ENCODE assay signal across 20 cellular contexts in genomic region chr4:138450546-138450945, GRCh38.
DNase-seq lines count a peak whose midpoint lies in the region; ATAC-seq and TF ChIP-seq lines count a peak whose summit lies in the region.
"Had no signal": no experiment of that assay in that cellular context is flagged by ENCODE, and none has a peak within 500 bp of the region (broad histone marks: within the 10 kb centered on the region; RNA-seq: fewer than 3 reads in every experiment).

No MANE protein-coding gene starts in this region.

- DNase-seq in IMR-90 (no peak), foreskin melanocyte (peak; percentile 56), DMS 273 (lab: John Stamatoyannopoulos, UW; ENCODE audit: unreplicated experiment) (no peak)
- no peak for DNase-seq in activated naive CD8-positive, alpha-beta T cell treated with anti-CD3 and anti-CD28 coated beads for 36 hours
- DNase-seq in stimulated activated CD4-positive, alpha-beta T cell treated with anti-CD3 and anti-CD28 coated beads, Interleukin-12 subunit alpha, Interleukin-12 subunit beta, amount 100 ng/mL, for 4 hours = no peak
- DNase-seq: 8988T; Calu3; CD4-positive, alpha-beta memory T cell; DMS 273 treated with DMSO at 0.1 percent for 48 hours; DMS53; DND-41; EL; HCEC 1CT had no signal

- H3K27me3 ChIP-seq in IMR-90 (ENCODE audit: control insufficient read depth, insufficient read depth, low read length) (no peaks in the 10 kb centered on the region; the same call in 1 of the 2 replicates), neutrophil (no peaks in the 10 kb centered on the region)
- H3K27me3 ChIP-seq: BLaER1 had no signal

- H3K4me3 Mint-ChIP-seq in activated naive CD8-positive, alpha-beta T cell treated with anti-CD3 and anti-CD28 coated beads for 36 hours = no peak overlapping the region
- H3K4me3 Mint-ChIP-seq in activated T-helper 17 cell treated with anti-CD3 and anti-CD28 coated beads, Interleukin-2, amount 50 U/mL, for 72 hours = no peak overlapping the region
- H3K4me3 Mint-ChIP-seq: CD14-positive monocyte; CD4-positive, alpha-beta memory T cell; GM23338 had no signal

- H3K9me3 Mint-ChIP-seq in activated naive CD8-positive, alpha-beta T cell treated with anti-CD3 and anti-CD28 coated beads for 36 hours = no peaks in the 10 kb centered on the region
- H3K9me3 Mint-ChIP-seq in activated T-helper 17 cell treated with anti-CD3 and anti-CD28 coated beads, Interleukin-2, amount 50 U/mL, for 72 hours = peaks cover under 1% of the 10 kb centered on the region
- H3K9me3 Mint-ChIP-seq: GM23338 had no signal

- H3K4ac ChIP-seq in IMR-90 (ENCODE audit: low read depth, low read length) = no peak overlapping the region

- POLR2A ChIA-PET in IMR-90 (lab: Charles Lee; ENCODE audit: unreplicated experiment) = no interaction called here

- H2AK5ac ChIP-seq in IMR-90 (ENCODE audit: low read depth, low read length) = no peak overlapping the region

- H3K56ac ChIP-seq in IMR-90 (ENCODE audit: extremely low read depth, insufficient read depth, low read length) = no peak overlapping the region

- H3K4me2 ChIP-seq in IMR-90 (ENCODE audit: low read depth, low read length) = no peak overlapping the region
- H3K4me2 ChIP-seq: BLaER1, GM23338 had no signal

- no peaks in the 10 kb centered on the region for H3K36me3 ChIP-seq in IMR-90 (ENCODE audit: control insufficient read depth, insufficient read depth, low read length)
- H3K36me3 ChIP-seq in neutrophil = no peaks in the 10 kb centered on the region
- H3K36me3 ChIP-seq: BLaER1 had no signal

- no peaks in the 10 kb centered on the region for H3K9me1 ChIP-seq in IMR-90 (ENCODE audit: insufficient read depth, low read length)

- dilution Hi-C loops in IMR-90 (cut with HindIII; ENCODE audit: low sequenced_read_pairs, unreplicated experiment) = no loop called here

- peak; percentile 49; the same call in 1 of the 2 replicates for ATAC-seq in IMR-90 (ENCODE audit: low read depth)
- ATAC-seq in activated T-helper 17 cell treated with anti-CD3 and anti-CD28 coated beads, Interleukin-2, amount 50 U/mL, for 72 hours (replicated peaks) = no peak
- ATAC-seq: GM12878, GM23338, HepG2 had no signal

- no peak for TF ChIP-seq POLR2A in IMR-90 (IDR thresholded peaks at IDR 0.05; ENCODE audit: low read depth, low read length)

- no CpG with 5 or more reads among the region's 1 CpG for WGBS in IMR-90 (ENCODE audit: extremely low coverage in 2 of 2, insufficient read length in 1 of 2), 2 experiments

- no peak overlapping the region for H2BK15ac ChIP-seq in IMR-90 (ENCODE audit: low read depth, low read length)

- CTCF ChIA-PET in IMR-90 (lab: Yijun Ruan, JAX) = no interaction called here

- H3K23ac ChIP-seq in IMR-90 (ENCODE audit: low read depth, low read length) = no peak overlapping the region

- TF ChIP-seq RAD21 in IMR-90 (IDR thresholded peaks at IDR 0.05; ENCODE audit: low read length) = no peak

- no peaks in the 10 kb centered on the region for H3K27me3 Mint-ChIP-seq in activated naive CD8-positive, alpha-beta T cell treated with anti-CD3 and anti-CD28 coated beads for 36 hours
- no peaks in the 10 kb centered on the region for H3K27me3 Mint-ChIP-seq in activated T-helper 17 cell treated with anti-CD3 and anti-CD28 coated beads, Interleukin-2, amount 50 U/mL, for 72 hours

- H3K14ac ChIP-seq in IMR-90 (replicated peaks; ENCODE audit: low read depth, low read length) = no peak overlapping the region

- H3K27ac Mint-ChIP-seq in activated naive CD8-positive, alpha-beta T cell treated with anti-CD3 and anti-CD28 coated beads for 36 hours = no peak overlapping the region
- H3K27ac Mint-ChIP-seq in activated T-helper 17 cell treated with anti-CD3 and anti-CD28 coated beads, Interleukin-2, amount 50 U/mL, for 72 hours = no peak overlapping the region
- H3K27ac Mint-ChIP-seq: CD14-positive monocyte; CD4-positive, alpha-beta memory T cell; GM23338 had no signal

- BruUV-seq in IMR-90 (replicated peaks; lab: Mats Ljungman, UMichigan) = no TSS peak

- in situ Hi-C loops in IMR-90 (cut with MboI; ENCODE audit: low sequenced_read_pairs) = no loop called here

- no peaks in the 10 kb centered on the region; the same call in 1 of the 2 replicates for H3K4me1 ChIP-seq in IMR-90 (ENCODE audit: control insufficient read depth, insufficient read depth, low read length)
- H3K4me1 ChIP-seq in neutrophil (ENCODE audit: control insufficient read depth in 1 of 2, insufficient read depth in 1 of 2, low read depth in 1 of 2, low read length in 1 of 2) = peaks cover 13 to 17% of the 10 kb centered on the region in 2 experiments
- H3K4me1 ChIP-seq: BLaER1 had no signal

- no peak overlapping the region for H3K9ac ChIP-seq in IMR-90 (ENCODE audit: low read depth, low read length)
- H3K9ac ChIP-seq: BLaER1 had no signal

- intact Hi-C loops in IMR-90 (cut with micrococcal nuclease) = no loop called here

- H3K79me1 ChIP-seq in IMR-90 (ENCODE audit: low read depth in 1 of 2, low read length in 2 of 2) = no peaks in the 10 kb centered on the region

- H3K36me3 Mint-ChIP-seq in activated naive CD8-positive, alpha-beta T cell treated with anti-CD3 and anti-CD28 coated beads for 36 hours = no peaks in the 10 kb centered on the region
- H3K36me3 Mint-ChIP-seq in activated T-helper 17 cell treated with anti-CD3 and anti-CD28 coated beads, Interleukin-2, amount 50 U/mL, for 72 hours (ENCODE audit: low read depth) = no peaks in the 10 kb centered on the region
- H3K36me3 Mint-ChIP-seq: CD14-positive monocyte; CD4-positive, alpha-beta memory T cell had no signal

- H2AK9ac ChIP-seq in IMR-90 (replicated peaks; ENCODE audit: low read depth, low read length, poor library complexity) = no peak overlapping the region

- no peak overlapping the region for H4K8ac ChIP-seq in IMR-90 (ENCODE audit: low read depth in 2 of 2, low read length in 2 of 2)

- no peaks in the 10 kb centered on the region for H3K4me1 Mint-ChIP-seq in activated naive CD8-positive, alpha-beta T cell treated with anti-CD3 and anti-CD28 coated beads for 36 hours
- no peaks in the 10 kb centered on the region for H3K4me1 Mint-ChIP-seq in activated T-helper 17 cell treated with anti-CD3 and anti-CD28 coated beads, Interleukin-2, amount 50 U/mL, for 72 hours
- H3K4me1 Mint-ChIP-seq: CD4-positive, alpha-beta memory T cell had no signal

- H2BK120ac ChIP-seq in IMR-90 (ENCODE audit: low read depth, low read length) = no peak overlapping the region

- H2BK5ac ChIP-seq in IMR-90 (ENCODE audit: low read depth, low read length, poor library complexity, severe bottlenecking) = no peak overlapping the region

- H2AFZ ChIP-seq in IMR-90 (replicated peaks; ENCODE audit: low read length, poor library complexity) = no peak overlapping the region

- H4K5ac ChIP-seq in IMR-90 (ENCODE audit: low read depth, low read length) = no peak overlapping the region

- no peak overlapping the region for H4K91ac ChIP-seq in IMR-90 (ENCODE audit: insufficient read depth, low read depth, low read length)

- H3K9me3 ChIP-seq in IMR-90 (ENCODE audit: control insufficient read depth, insufficient read depth, low read length) (no peaks in the 10 kb centered on the region), neutrophil (no peaks in the 10 kb centered on the region)
- H3K9me3 ChIP-seq: BLaER1 had no signal

- no peak overlapping the region for H3K4me3 ChIP-seq in IMR-90 (ENCODE audit: insufficient read depth, low read depth, low read length)
- no peak overlapping the region for H3K4me3 ChIP-seq in neutrophil (ENCODE audit: low read depth in 1 of 2, low read length in 1 of 2)
- H3K4me3 ChIP-seq: BLaER1, GM12878, GM23338 had no signal

- no peak overlapping the region for H3K18ac ChIP-seq in IMR-90 (ENCODE audit: low read depth, low read length)

- no peak overlapping the region for H2BK20ac ChIP-seq in IMR-90 (ENCODE audit: low read depth, low read length)

- TF ChIP-seq CTCF in IMR-90 (conservative IDR thresholded peaks at IDR 0.05; ENCODE audit: low read depth, low read length) (no peak), neutrophil (IDR thresholded peaks at IDR 0.05) (no peak)

- H3K27ac ChIP-seq in IMR-90 (ENCODE audit: insufficient read depth, low read length) (no peak overlapping the region), neutrophil (peak overlapping the region; percentile 48)
- H3K27ac ChIP-seq: BLaER1 had no signal

- no peaks in the 10 kb centered on the region for H4K20me1 ChIP-seq in IMR-90 (ENCODE audit: insufficient read depth, low read length)
- H4K20me1 ChIP-seq: BLaER1 had no signal

TF ChIP-seq in IMR-90, 13 proteins besides CTCF, POLR2A, EP300 and RAD21:
- TF ChIP-seq RCOR1 (IDR thresholded peaks at IDR 0.05; ENCODE audit: insufficient replicate concordance, low read length) = no peak
- no peak for TF ChIP-seq RFX5 (IDR thresholded peaks at IDR 0.05; ENCODE audit: low read depth, low read length)
- no peak for TF ChIP-seq BHLHE40 (IDR thresholded peaks at IDR 0.05; ENCODE audit: low read depth, low read length)
- no peak for TF ChIP-seq NFE2L2 (IDR thresholded peaks at IDR 0.05; ENCODE audit: low read depth, low read length)
